In genomic region chr15:90260731-90261130, GRCh38 we compare ENCODE assay signal across 3 cellular contexts. TPM values are rescaled to one million over a fixed set of nuclear protein-coding genes. Genes with fewer than 3 reads are reported as not detected.
"Had no signal": no experiment of that assay in that cellular context is flagged by ENCODE, and none has a peak within 500 bp of the region (broad histone marks: within the 10 kb centered on the region; RNA-seq: fewer than 3 reads in every experiment).

No MANE protein-coding gene starts in this region.

RNA-seq across cellular contexts. Expression of gene TTLL13, which starts 11.4 kb away (rescaled TPM):
- total RNA-seq: aorta, astrocyte, body of pancreas had no signal
- polyA plus RNA-seq: aorta had no signal
